In the genomic region with DNA sequence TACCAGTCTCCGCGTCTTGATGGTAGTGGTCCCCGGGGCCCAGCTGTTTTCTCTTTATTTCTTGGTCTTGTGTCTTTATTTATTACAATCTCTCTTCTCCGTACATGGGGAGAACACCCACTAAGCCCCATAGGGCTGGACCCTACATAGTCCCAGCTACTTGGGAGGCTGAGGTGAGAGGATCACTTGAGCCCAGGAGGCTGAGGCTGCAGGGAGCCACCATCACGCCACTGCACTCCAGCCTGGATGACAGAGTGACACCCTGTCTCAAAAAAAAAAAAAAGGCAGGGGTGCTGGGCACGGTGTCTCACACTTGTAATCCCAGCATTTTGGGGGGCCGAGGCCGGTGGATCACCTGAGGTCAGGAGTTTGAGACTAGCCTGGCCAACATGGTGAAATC, we compare ENCODE assay signal across 6 cellular contexts. TPM values are rescaled to one million over a fixed set of nuclear protein-coding genes. Genes with fewer than 3 reads are reported as not detected.
DNase-seq lines count a peak whose midpoint lies in the region; ATAC-seq, FAIRE-seq and TF ChIP-seq lines count a peak whose summit lies in the region.
"Not testable (repeated sequence)": the region's sequence is repeated elsewhere in the genome, so short reads cannot be mapped to it uniquely, and the experiment has no call there.

No MANE protein-coding gene starts in this region.

- DNase-seq in CD4-positive, CD25-positive, alpha-beta regulatory T cell; WTC11 (ENCODE audit: low spot score); HepG2 (ENCODE audit: low spot score); testis: not testable (repeated sequence)

- not testable (repeated sequence) for H3K36me3 ChIP-seq in CD4-positive, CD25-positive, alpha-beta regulatory T cell (ENCODE audit: control insufficient read depth, insufficient read depth, low read length); HUES6 (ENCODE audit: control insufficient read depth, insufficient read depth, low read length); HepG2 (replicated peaks in 1 of 2; ENCODE audit: control insufficient read depth in 1 of 2, insufficient read depth in 2 of 2, low read length in 2 of 2); testis (ENCODE audit: low read depth, missing control alignments)

- peak overlapping the region; percentile 87 for H3K4me2 ChIP-seq in HepG2 (ENCODE audit: low read depth, low read length)

- not testable (repeated sequence) for H2AFZ ChIP-seq in HepG2 (ENCODE audit: low read length)

- peak overlapping the region in 1 of 3 donors; percentile 50 for H3K27ac Mint-ChIP-seq in CD4-positive, CD25-positive, alpha-beta regulatory T cell
- H3K27ac Mint-ChIP-seq in WTC11; activated naive CD8-positive, alpha-beta T cell: not testable (repeated sequence)

- WGBS in HepG2 (ENCODE audit: low lambda C conversion rate) = 84% methylated on average over 8 of the region's 8 CpGs
- 91 to 94% methylated on average over 8 of the region's 8 CpGs for WGBS in testis, 2 donors

- peaks cover 52% of the 10 kb centered on the region for H3K79me2 ChIP-seq in HepG2 (ENCODE audit: insufficient read depth, low read length)

- intact Hi-C loops in HepG2 (cut with micrococcal nuclease; ENCODE audit: unreplicated experiment) = loop anchor here (5.0 kb wide), 1 partner anchor 53 kb away; a partner anchor contains a TSS
- intact Hi-C loops in testis (cut with DNase I; ENCODE audit: low total_unique reads) = not testable (repeated sequence)

- BruUV-seq in HepG2 (replicated peaks; lab: Mats Ljungman, UMichigan) = not testable (repeated sequence)

- H3K9me3 Mint-ChIP-seq in CD4-positive, CD25-positive, alpha-beta regulatory T cell; WTC11; activated naive CD8-positive, alpha-beta T cell (ENCODE audit: low read depth): not testable (repeated sequence)

- H3K27me3 ChIP-seq in CD4-positive, CD25-positive, alpha-beta regulatory T cell (ENCODE audit: control insufficient read depth, insufficient read depth, low read length); HUES6 (ENCODE audit: control insufficient read depth, insufficient read depth, low read length); HepG2 (ENCODE audit: control insufficient read depth in 1 of 2, insufficient read depth in 2 of 2, low read length in 2 of 2); testis: not testable (repeated sequence)

- H3K4me1 Mint-ChIP-seq in CD4-positive, CD25-positive, alpha-beta regulatory T cell = peaks cover 0 to 26% (median 9%) of the 10 kb centered on the region in 4 donors
- peaks cover 44% of the 10 kb centered on the region for H3K4me1 Mint-ChIP-seq in WTC11
- peaks cover 15% of the 10 kb centered on the region for H3K4me1 Mint-ChIP-seq in activated naive CD8-positive, alpha-beta T cell (ENCODE audit: low read depth)

- not testable (repeated sequence) for FAIRE-seq in HepG2 (lab: Jason Lieb, UNC)

- not testable (repeated sequence) for TF ChIP-seq EP300 in HepG2 (IDR thresholded peaks at IDR 0.05; ENCODE audit: low read depth in 2 of 2, low read length in 2 of 2); HepG2 (CRISPR knock-in tag; IDR thresholded peaks at IDR 0.05; ENCODE audit: borderline replicate concordance)

- H3K4me1 ChIP-seq in CD4-positive, CD25-positive, alpha-beta regulatory T cell (ENCODE audit: control insufficient read depth, insufficient read depth, low read length, poor library complexity, severe bottlenecking) = not testable (repeated sequence)
- H3K4me1 ChIP-seq in HUES6 (ENCODE audit: control insufficient read depth, insufficient read depth, low read length) (peaks cover 17% of the 10 kb centered on the region), HepG2 (ENCODE audit: insufficient read depth, low read length) (peaks cover 76% of the 10 kb centered on the region), testis (peaks cover 13% of the 10 kb centered on the region)

- H4K20me1 ChIP-seq in HepG2 (ENCODE audit: insufficient read depth, low read length) = not testable (repeated sequence)

- TF ChIP-seq RAD21 in HepG2 (CRISPR knock-in tag; IDR thresholded peaks at IDR 0.05) = not testable (repeated sequence)

- CTCF ChIA-PET in WTC11 (lab: Charles Lee); HepG2 (lab: Yijun Ruan, JAX; ENCODE audit: low intra/inter-chr PET ratio, low total read pairs): not testable (repeated sequence)

- H3K27ac ChIP-seq in CD4-positive, CD25-positive, alpha-beta regulatory T cell (ENCODE audit: insufficient read depth, low read length, poor library complexity, severe bottlenecking); HUES6 (ENCODE audit: low read depth, low read length): not testable (repeated sequence)
- peak overlapping the region; percentile 96 for H3K27ac ChIP-seq in HepG2 (ENCODE audit: extremely low read length, insufficient read depth, low read length)
- H3K27ac ChIP-seq in testis = peak overlapping the region; percentile 34 to 69

- not testable (repeated sequence) for H3K9ac ChIP-seq in HUES6 (ENCODE audit: low read length)
- H3K9ac ChIP-seq in HepG2 (ENCODE audit: insufficient read depth, low read depth, low read length) = peak overlapping the region; percentile 94

- POLR2A ChIA-PET in WTC11 (lab: Charles Lee) = not testable (repeated sequence)
- POLR2A ChIA-PET in HepG2 (lab: Yijun Ruan, JAX) = interaction anchor here (1.0 to 5.5 kb wide), 3 partner anchors 8 to 24 kb away, joined by 3 to 52 read pairs (median 3); no protein-coding TSS in a partner anchor

- not testable (repeated sequence) for TF ChIP-seq POLR2A in HepG2 (IDR thresholded peaks at IDR 0.05; ENCODE audit: insufficient read depth in 1 of 2, low read depth in 2 of 2, low read length in 2 of 2); testis (IDR thresholded peaks at IDR 0.05)

- not testable (repeated sequence) for H3K27me3 Mint-ChIP-seq in CD4-positive, CD25-positive, alpha-beta regulatory T cell; WTC11 (ENCODE audit: low read depth); activated naive CD8-positive, alpha-beta T cell

- in situ Hi-C loops in HepG2 (cut with HindIII; ENCODE audit: extremely low pct_ligation_motif_present, low pct_unique_long_range_greater_than_20kb) = loop anchor here (5.0 kb wide), 1 partner anchor 38 kb away; no protein-coding TSS in a partner anchor

- not testable (repeated sequence) for H3K9me3 ChIP-seq in CD4-positive, CD25-positive, alpha-beta regulatory T cell (ENCODE audit: control insufficient read depth in 2 of 2, low read length in 2 of 2); HUES6 (ENCODE audit: control insufficient read depth, insufficient read depth, low read depth, low read length); HepG2 (ENCODE audit: low read length); testis

- H3K4me3 ChIP-seq in CD4-positive, CD25-positive, alpha-beta regulatory T cell (ENCODE audit: low read depth, low read length); testis: not testable (repeated sequence)
- H3K4me3 ChIP-seq in HUES6 (ENCODE audit: low read depth, low read length) (0 out of 2 replicates have a peak overlapping the region, but pooled peaks have one; percentile 38), HepG2 (replicated peaks in 1 of 3; ENCODE audit: insufficient read depth in 1 of 3, low read depth in 2 of 3, low read length in 3 of 3) (peak overlapping the region; percentile 71 to 91 (median 87))

- peak overlapping the region in 3 of 4 donors; percentile 46 to 73 (median 63) for H3K4me3 Mint-ChIP-seq in CD4-positive, CD25-positive, alpha-beta regulatory T cell
- H3K4me3 Mint-ChIP-seq in WTC11 = peak overlapping the region; percentile 66
- peak overlapping the region; percentile 48 for H3K4me3 Mint-ChIP-seq in activated naive CD8-positive, alpha-beta T cell

- TF ChIP-seq CTCF in WTC11 (IDR thresholded peaks at IDR 0.05); HepG2 (CRISPR knock-in tag; IDR thresholded peaks at IDR 0.05); testis (IDR thresholded peaks at IDR 0.05): not testable (repeated sequence)

- H3K36me3 Mint-ChIP-seq in CD4-positive, CD25-positive, alpha-beta regulatory T cell; activated naive CD8-positive, alpha-beta T cell: not testable (repeated sequence)
- H3K36me3 Mint-ChIP-seq in WTC11 = peaks cover 19% of the 10 kb centered on the region

- not testable (repeated sequence) for ATAC-seq in CD4-positive, CD25-positive, alpha-beta regulatory T cell (ENCODE audit: low read depth in 2 of 2); WTC11; HepG2

RNA-seq across cellular contexts. Expression of a gene that starts 3.0 kb away (rescaled TPM):
- total RNA-seq in CD4-positive, CD25-positive, alpha-beta regulatory T cell = 25.4 TPM
- polyA plus RNA-seq in CD4-positive, CD25-positive, alpha-beta regulatory T cell = 10 to 100 TPM in 3 of 4 donors, 1 to 10 TPM in 1; 8.9 to 14.7 (median 12.9) TPM
- 90.5 to 98.7 TPM (median 90.8 TPM) in 3 replicates for total RNA-seq in WTC11 (2021)
- total RNA-seq in HepG2 (2016; rRNA removed; fragmentation: Illumina TruSeq; extraction: Trizol) = 45.7 and 106 TPM in 2 replicates
- 46.6 and 48.3 TPM in 2 replicates for total RNA-seq in HepG2 (2016; cell fraction: cytosol; rRNA removed; fragmentation: Illumina TruSeq; extraction: Trizol; ENCODE audit: low read depth)
- total RNA-seq in HepG2 (2016; cell fraction: insoluble cytoplasmic fraction; rRNA removed; fragmentation: Illumina TruSeq; extraction: Trizol) = 43.7 and 101 TPM in 2 replicates
- 27.1 and 30.3 TPM in 2 replicates for total RNA-seq in HepG2 (2016; cell fraction: membrane; rRNA removed; fragmentation: Illumina TruSeq; extraction: Trizol)
- total RNA-seq in HepG2 (2016; cell fraction: nucleus; rRNA removed; fragmentation: Illumina TruSeq; extraction: Trizol) = 179 and 193 TPM in 2 replicates
- 77.9 and 88.0 TPM in 2 replicates for polyA plus RNA-seq in HepG2 (2011; rRNA removed)
- 20.9 and 33.5 TPM in 2 replicates for polyA plus RNA-seq in HepG2 (2011; cell fraction: cytosol; rRNA removed)
- polyA plus RNA-seq in HepG2 (2011; cell fraction: nucleus; rRNA removed) = 552 and 945 TPM in 2 replicates
- polyA plus RNA-seq in HepG2 (2012) = 51.2 and 57.6 TPM in 2 replicates
- polyA plus RNA-seq in HepG2 (2016; cell fraction: cytosol; fragmentation: Illumina TruSeq; extraction: Trizol; ENCODE audit: low read depth) = 6.7 and 7.8 TPM in 2 replicates
- 40.2 and 46.3 TPM in 2 replicates for polyA plus RNA-seq in HepG2 (2016; cell fraction: insoluble cytoplasmic fraction; fragmentation: Illumina TruSeq; extraction: Trizol; ENCODE audit: low read depth)
- 13.5 and 16.8 TPM in 2 replicates for polyA plus RNA-seq in HepG2 (2016; cell fraction: membrane; fragmentation: Illumina TruSeq; extraction: Trizol; ENCODE audit: low read depth)
- 471 and 532 TPM in 2 replicates for polyA plus RNA-seq in HepG2 (2016; cell fraction: nucleus; fragmentation: Illumina TruSeq; extraction: Trizol; ENCODE audit: insufficient read depth, low read depth)
- 118 and 216 TPM in 2 replicates for polyA minus RNA-seq in HepG2 (2011; rRNA and poly(A)+ RNA removed; ENCODE audit: low replicate concordance)
- 14.8 and 19.6 TPM in 2 replicates for polyA minus RNA-seq in HepG2 (2011; cell fraction: cytosol; rRNA and poly(A)+ RNA removed)
- polyA minus RNA-seq in HepG2 (2011; cell fraction: nucleus; rRNA and poly(A)+ RNA removed) = 151 and 196 TPM in 2 replicates
- 100 to 1,000 TPM in 1 of 2 donors, 10 to 100 TPM in 1; 73.2 to 112 TPM for total RNA-seq in testis
- polyA plus RNA-seq in testis (ENCODE audit: insufficient read depth, low read depth, low replicate concordance) = 48.1 TPM

RNA-seq across cellular contexts. Expression of a gene that starts 8.8 kb away (rescaled TPM):
- total RNA-seq in CD4-positive, CD25-positive, alpha-beta regulatory T cell = 0.35 TPM
- not detected for polyA plus RNA-seq in CD4-positive, CD25-positive, alpha-beta regulatory T cell
- total RNA-seq in WTC11 (2021) = 19.7 to 21.1 TPM (median 20.5 TPM) in 3 replicates
- 7.6 and 13.3 TPM in 2 replicates for total RNA-seq in HepG2 (2016; rRNA removed; fragmentation: Illumina TruSeq; extraction: Trizol)
- total RNA-seq in HepG2 (2016; cell fraction: cytosol; rRNA removed; fragmentation: Illumina TruSeq; extraction: Trizol; ENCODE audit: low read depth) = 7.4 and 7.6 TPM in 2 replicates
- total RNA-seq in HepG2 (2016; cell fraction: insoluble cytoplasmic fraction; rRNA removed; fragmentation: Illumina TruSeq; extraction: Trizol) = 6.9 and 15.0 TPM in 2 replicates
- 13.7 and 13.8 TPM in 2 replicates for total RNA-seq in HepG2 (2016; cell fraction: membrane; rRNA removed; fragmentation: Illumina TruSeq; extraction: Trizol)
- 16.9 and 26.9 TPM in 2 replicates for total RNA-seq in HepG2 (2016; cell fraction: nucleus; rRNA removed; fragmentation: Illumina TruSeq; extraction: Trizol)
- 37.5 and 55.7 TPM in 2 replicates for polyA plus RNA-seq in HepG2 (2011; rRNA removed)
- polyA plus RNA-seq in HepG2 (2011; cell fraction: cytosol; rRNA removed) = 29.8 and 35.9 TPM in 2 replicates
- polyA plus RNA-seq in HepG2 (2011; cell fraction: nucleus; rRNA removed) = 186 and 193 TPM in 2 replicates
- polyA plus RNA-seq in HepG2 (2012) = 30.1 and 41.7 TPM in 2 replicates
- 5.5 and 5.7 TPM in 2 replicates for polyA plus RNA-seq in HepG2 (2016; cell fraction: cytosol; fragmentation: Illumina TruSeq; extraction: Trizol; ENCODE audit: low read depth)
- 9.8 and 12.7 TPM in 2 replicates for polyA plus RNA-seq in HepG2 (2016; cell fraction: insoluble cytoplasmic fraction; fragmentation: Illumina TruSeq; extraction: Trizol; ENCODE audit: low read depth)
- polyA plus RNA-seq in HepG2 (2016; cell fraction: membrane; fragmentation: Illumina TruSeq; extraction: Trizol; ENCODE audit: low read depth) = 11.2 and 11.5 TPM in 2 replicates
- 72.0 and 77.2 TPM in 2 replicates for polyA plus RNA-seq in HepG2 (2016; cell fraction: nucleus; fragmentation: Illumina TruSeq; extraction: Trizol; ENCODE audit: insufficient read depth, low read depth)
- 39.8 and 51.7 TPM in 2 replicates for polyA minus RNA-seq in HepG2 (2011; rRNA and poly(A)+ RNA removed; ENCODE audit: low replicate concordance)
- polyA minus RNA-seq in HepG2 (2011; cell fraction: cytosol; rRNA and poly(A)+ RNA removed) = 21.2 and 22.1 TPM in 2 replicates
- 47.1 and 54.0 TPM in 2 replicates for polyA minus RNA-seq in HepG2 (2011; cell fraction: nucleus; rRNA and poly(A)+ RNA removed)
- total RNA-seq in testis = 10 to 100 TPM; 20.9 to 31.3 TPM
- polyA plus RNA-seq in testis (ENCODE audit: insufficient read depth, low read depth, low replicate concordance) = 11.5 TPM

RNA-seq across cellular contexts. Expression of a gene that starts 53.9 kb away (rescaled TPM):
- total RNA-seq in CD4-positive, CD25-positive, alpha-beta regulatory T cell = 431 TPM
- polyA plus RNA-seq in CD4-positive, CD25-positive, alpha-beta regulatory T cell = 10 to 100 TPM; 75.2 to 99.3 (median 78.3) TPM
- total RNA-seq in WTC11 (2021) (113 to 155 TPM (median 127 TPM) in 3 replicates), HepG2 (2016; rRNA removed; fragmentation: Illumina TruSeq; extraction: Trizol) (98.4 and 138 TPM in 2 replicates), testis (100 to 1,000 TPM; 334 to 345 TPM)
- total RNA-seq in HepG2 (2016; cell fraction: cytosol; rRNA removed; fragmentation: Illumina TruSeq; extraction: Trizol; ENCODE audit: low read depth) = 70.6 and 87.2 TPM in 2 replicates
- 75.7 and 144 TPM in 2 replicates for total RNA-seq in HepG2 (2016; cell fraction: insoluble cytoplasmic fraction; rRNA removed; fragmentation: Illumina TruSeq; extraction: Trizol)
- total RNA-seq in HepG2 (2016; cell fraction: membrane; rRNA removed; fragmentation: Illumina TruSeq; extraction: Trizol) = 50.6 and 58.6 TPM in 2 replicates
- total RNA-seq in HepG2 (2016; cell fraction: nucleus; rRNA removed; fragmentation: Illumina TruSeq; extraction: Trizol) = 110 and 124 TPM in 2 replicates
- polyA plus RNA-seq in HepG2 (2011; rRNA removed) (206 and 274 TPM in 2 replicates), testis (ENCODE audit: insufficient read depth, low read depth, low replicate concordance) (225 TPM)
- 65.2 and 80.6 TPM in 2 replicates for polyA plus RNA-seq in HepG2 (2011; cell fraction: cytosol; rRNA removed)
- polyA plus RNA-seq in HepG2 (2011; cell fraction: nucleus; rRNA removed) = 1,625 and 1,754 TPM in 2 replicates
- polyA plus RNA-seq in HepG2 (2012) = 188 and 209 TPM in 2 replicates
- 17.8 and 22.1 TPM in 2 replicates for polyA plus RNA-seq in HepG2 (2016; cell fraction: cytosol; fragmentation: Illumina TruSeq; extraction: Trizol; ENCODE audit: low read depth)
- polyA plus RNA-seq in HepG2 (2016; cell fraction: insoluble cytoplasmic fraction; fragmentation: Illumina TruSeq; extraction: Trizol; ENCODE audit: low read depth) = 69.5 and 77.6 TPM in 2 replicates
- polyA plus RNA-seq in HepG2 (2016; cell fraction: membrane; fragmentation: Illumina TruSeq; extraction: Trizol; ENCODE audit: low read depth) = 24.7 and 32.6 TPM in 2 replicates
- 312 and 330 TPM in 2 replicates for polyA plus RNA-seq in HepG2 (2016; cell fraction: nucleus; fragmentation: Illumina TruSeq; extraction: Trizol; ENCODE audit: insufficient read depth, low read depth)
- 107 and 121 TPM in 2 replicates for polyA minus RNA-seq in HepG2 (2011; rRNA and poly(A)+ RNA removed; ENCODE audit: low replicate concordance)
- polyA minus RNA-seq in HepG2 (2011; cell fraction: cytosol; rRNA and poly(A)+ RNA removed) = 35.2 and 43.3 TPM in 2 replicates
- 166 and 179 TPM in 2 replicates for polyA minus RNA-seq in HepG2 (2011; cell fraction: nucleus; rRNA and poly(A)+ RNA removed)
